1 cellular context compared by ENCODE assay signal in the genomic region with DNA sequence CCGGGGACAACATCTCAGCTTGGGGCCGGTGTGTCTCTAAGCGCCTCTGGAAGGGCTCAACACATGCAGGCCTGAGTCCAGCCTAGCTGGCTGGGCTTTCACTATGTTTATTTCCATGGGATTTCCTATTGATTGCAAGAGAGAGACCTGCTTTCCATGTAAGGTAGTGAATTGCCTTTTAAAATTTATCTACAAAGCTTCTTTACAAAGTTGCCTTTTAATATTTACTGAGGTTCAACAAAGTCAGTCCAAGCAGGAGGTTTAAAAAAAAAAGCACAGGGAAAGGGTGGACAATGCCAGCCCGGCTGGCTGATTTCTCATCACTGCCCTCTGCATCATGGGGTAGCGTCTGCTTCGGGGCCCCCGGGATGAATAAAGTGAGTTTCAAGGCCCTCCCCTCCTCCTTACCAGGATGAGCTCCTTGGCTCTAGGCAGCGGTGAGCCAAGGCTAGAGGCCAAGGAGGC.
TF ChIP-seq lines count a peak whose summit lies in the region.

No MANE protein-coding gene starts in this region.

TF ChIP-seq in GM23338, 12 proteins besides CTCF, POLR2A, EP300 and RAD21 (continued from another document):
- TF ChIP-seq, protein P1, sequence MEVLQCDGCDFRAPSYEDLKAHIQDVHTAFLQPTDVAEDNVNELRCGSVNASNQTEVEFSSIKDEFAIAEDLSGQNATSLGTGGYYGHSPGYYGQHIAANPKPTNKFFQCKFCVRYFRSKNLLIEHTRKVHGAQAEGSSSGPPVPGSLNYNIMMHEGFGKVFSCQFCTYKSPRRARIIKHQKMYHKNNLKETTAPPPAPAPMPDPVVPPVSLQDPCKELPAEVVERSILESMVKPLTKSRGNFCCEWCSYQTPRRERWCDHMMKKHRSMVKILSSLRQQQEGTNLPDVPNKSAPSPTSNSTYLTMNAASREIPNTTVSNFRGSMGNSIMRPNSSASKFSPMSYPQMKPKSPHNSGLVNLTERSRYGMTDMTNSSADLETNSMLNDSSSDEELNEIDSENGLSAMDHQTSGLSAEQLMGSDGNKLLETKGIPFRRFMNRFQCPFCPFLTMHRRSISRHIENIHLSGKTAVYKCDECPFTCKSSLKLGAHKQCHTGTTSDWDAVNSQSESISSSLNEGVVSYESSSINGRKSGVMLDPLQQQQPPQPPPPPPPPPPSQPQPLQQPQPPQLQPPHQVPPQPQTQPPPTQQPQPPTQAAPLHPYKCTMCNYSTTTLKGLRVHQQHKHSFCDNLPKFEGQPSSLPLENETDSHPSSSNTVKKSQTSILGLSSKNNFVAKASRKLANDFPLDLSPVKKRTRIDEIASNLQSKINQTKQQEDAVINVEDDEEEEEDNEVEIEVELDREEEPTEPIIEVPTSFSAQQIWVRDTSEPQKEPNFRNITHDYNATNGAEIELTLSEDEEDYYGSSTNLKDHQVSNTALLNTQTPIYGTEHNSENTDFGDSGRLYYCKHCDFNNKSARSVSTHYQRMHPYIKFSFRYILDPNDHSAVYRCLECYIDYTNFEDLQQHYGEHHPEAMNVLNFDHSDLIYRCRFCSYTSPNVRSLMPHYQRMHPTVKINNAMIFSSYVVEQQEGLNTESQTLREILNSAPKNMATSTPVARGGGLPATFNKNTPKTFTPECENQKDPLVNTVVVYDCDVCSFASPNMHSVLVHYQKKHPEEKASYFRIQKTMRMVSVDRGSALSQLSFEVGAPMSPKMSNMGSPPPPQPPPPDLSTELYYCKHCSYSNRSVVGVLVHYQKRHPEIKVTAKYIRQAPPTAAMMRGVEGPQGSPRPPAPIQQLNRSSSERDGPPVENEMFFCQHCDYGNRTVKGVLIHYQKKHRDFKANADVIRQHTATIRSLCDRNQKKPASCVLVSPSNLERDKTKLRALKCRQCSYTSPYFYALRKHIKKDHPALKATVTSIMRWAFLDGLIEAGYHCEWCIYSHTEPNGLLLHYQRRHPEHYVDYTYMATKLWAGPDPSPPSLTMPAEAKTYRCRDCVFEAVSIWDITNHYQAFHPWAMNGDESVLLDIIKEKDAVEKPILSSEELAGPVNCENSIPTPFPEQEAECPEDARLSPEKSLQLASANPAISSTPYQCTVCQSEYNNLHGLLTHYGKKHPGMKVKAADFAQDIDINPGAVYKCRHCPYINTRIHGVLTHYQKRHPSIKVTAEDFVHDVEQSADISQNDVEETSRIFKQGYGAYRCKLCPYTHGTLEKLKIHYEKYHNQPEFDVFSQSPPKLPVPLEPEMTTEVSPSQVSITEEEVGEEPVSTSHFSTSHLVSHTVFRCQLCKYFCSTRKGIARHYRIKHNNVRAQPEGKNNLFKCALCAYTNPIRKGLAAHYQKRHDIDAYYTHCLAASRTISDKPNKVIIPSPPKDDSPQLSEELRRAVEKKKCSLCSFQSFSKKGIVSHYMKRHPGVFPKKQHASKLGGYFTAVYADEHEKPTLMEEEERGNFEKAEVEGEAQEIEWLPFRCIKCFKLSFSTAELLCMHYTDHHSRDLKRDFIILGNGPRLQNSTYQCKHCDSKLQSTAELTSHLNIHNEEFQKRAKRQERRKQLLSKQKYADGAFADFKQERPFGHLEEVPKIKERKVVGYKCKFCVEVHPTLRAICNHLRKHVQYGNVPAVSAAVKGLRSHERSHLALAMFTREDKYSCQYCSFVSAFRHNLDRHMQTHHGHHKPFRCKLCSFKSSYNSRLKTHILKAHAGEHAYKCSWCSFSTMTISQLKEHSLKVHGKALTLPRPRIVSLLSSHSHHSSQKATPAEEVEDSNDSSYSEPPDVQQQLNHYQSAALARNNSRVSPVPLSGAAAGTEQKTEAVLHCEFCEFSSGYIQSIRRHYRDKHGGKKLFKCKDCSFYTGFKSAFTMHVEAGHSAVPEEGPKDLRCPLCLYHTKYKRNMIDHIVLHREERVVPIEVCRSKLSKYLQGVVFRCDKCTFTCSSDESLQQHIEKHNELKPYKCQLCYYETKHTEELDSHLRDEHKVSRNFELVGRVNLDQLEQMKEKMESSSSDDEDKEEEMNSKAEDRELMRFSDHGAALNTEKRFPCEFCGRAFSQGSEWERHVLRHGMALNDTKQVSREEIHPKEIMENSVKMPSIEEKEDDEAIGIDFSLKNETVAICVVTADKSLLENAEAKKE (CRISPR knock-in tag; IDR thresholded peaks at IDR 0.05), result no peak
